15 cellular contexts compared by ENCODE assay signal in the genomic region with DNA sequence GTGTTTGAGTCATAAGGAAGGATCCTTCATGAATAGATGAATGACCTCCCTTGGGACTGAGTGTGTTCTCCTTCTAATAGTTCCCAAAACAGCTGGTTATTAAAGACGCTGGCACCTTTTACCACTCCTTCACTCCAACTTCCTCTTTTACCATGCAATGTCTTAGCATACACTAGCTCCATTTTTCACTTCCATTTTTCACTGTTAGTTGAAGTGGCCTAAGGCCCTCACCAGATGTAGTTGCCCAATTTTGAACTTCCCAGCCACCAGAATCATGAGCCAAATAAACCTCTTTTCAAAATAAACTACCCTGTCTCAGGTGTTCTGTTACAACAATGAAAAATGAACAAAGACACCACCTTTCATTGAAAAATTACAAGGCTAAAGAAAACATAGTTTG.
"Had no signal": no experiment of that assay in that cellular context is flagged by ENCODE, and none has a peak within 500 bp of the region (broad histone marks: within the 10 kb centered on the region; RNA-seq: fewer than 3 reads in every experiment).

No MANE protein-coding gene starts in this region.

- ATAC-seq: activated naive CD4-positive, alpha-beta T cell treated with anti-CD3 and anti-CD28 coated beads, Interleukin-2, amount 50 U/mL, for 72 hours; activated T-cell treated with anti-CD3 and anti-CD28 coated beads, Interleukin-2, amount 50 U/mL, for 72 hours; gastroesophageal sphincter; heart right ventricle had no signal

- FAIRE-seq: endometrium had no signal

- H3K27me3 ChIP-seq: gastroesophageal sphincter, tibial nerve had no signal

- H3K27ac ChIP-seq: gastroesophageal sphincter, heart right ventricle, skin epidermis, tibial nerve had no signal

- H3K36me3 ChIP-seq: gastroesophageal sphincter, heart right ventricle, tibial nerve had no signal

- H3K4me1 ChIP-seq: gastroesophageal sphincter, heart right ventricle, tibial nerve had no signal

- H3K4me3 ChIP-seq: gastroesophageal sphincter, heart right ventricle, skin epidermis, tibial nerve had no signal

- DNase-seq: activated CD4-positive, CD25-positive, alpha-beta regulatory T cell; activated CD8-positive, alpha-beta memory T cell treated with anti-CD3 and anti-CD28 coated beads, Interleukin-2, amount 50 U/mL, for 48 hours; activated gamma-delta T cell; activated T-cell treated with anti-CD3 and anti-CD28 coated beads, Interleukin-2, amount 50 U/mL, for 72 hours; heart right ventricle; occipital lobe; stimulated activated CD4-positive, alpha-beta T cell treated with anti-CD3 and anti-CD28 coated beads, Interleukin-15, amount 100 ng/mL, for 24 hours; stimulated activated CD4-positive, alpha-beta T cell treated with anti-CD3 and anti-CD28 coated beads, Interleukin-4, amount 100 ng/mL, for 1 hour; stimulated activated naive CD4-positive, alpha-beta T cell treated with Interleukin-2 at 50 U/mL for 16 hours; substantia nigra had no signal
